Comparison of ENCODE assay signal across 28 cellular contexts in the genomic region with DNA sequence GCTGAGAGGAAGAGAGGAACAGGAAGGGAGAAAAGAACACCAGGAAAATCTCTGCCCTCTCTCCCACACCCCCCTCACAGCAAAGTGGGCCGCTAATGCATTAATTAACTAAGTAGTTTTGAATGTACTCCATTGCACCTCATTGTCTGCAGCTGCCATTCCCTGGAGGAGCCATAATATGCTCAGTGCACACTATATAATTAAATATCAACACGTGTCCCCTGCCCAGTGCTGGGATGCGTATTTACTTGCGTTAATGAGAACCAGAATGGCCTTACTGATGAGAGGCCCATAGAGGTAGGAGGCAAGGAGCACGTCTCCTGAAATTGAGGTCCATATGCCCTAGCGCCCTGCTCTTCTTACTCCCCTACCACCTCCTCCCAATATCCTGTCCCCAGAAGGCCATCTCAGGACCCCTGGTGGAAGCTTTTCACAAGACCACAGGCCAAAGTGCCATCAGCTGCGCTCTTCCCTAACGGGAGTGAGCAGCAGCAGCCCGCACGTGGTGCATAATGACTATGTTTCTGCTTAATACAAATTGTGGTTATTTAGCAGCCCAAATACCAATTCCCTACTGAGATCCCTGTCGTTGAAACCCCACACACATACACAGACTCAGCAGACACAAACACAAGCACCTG.
DNase-seq lines count a peak whose midpoint lies in the region; ATAC-seq, FAIRE-seq and TF ChIP-seq lines count a peak whose summit lies in the region.
"Had no signal": no experiment of that assay in that cellular context is flagged by ENCODE, and none has a peak within 500 bp of the region (broad histone marks: within the 10 kb centered on the region; RNA-seq: fewer than 3 reads in every experiment).

No MANE protein-coding gene starts in this region.

- H3K4me1 ChIP-seq in H9 (ENCODE audit: insufficient read depth, low read length), result peaks cover 8% of the 10 kb centered on the region
- H3K4me1 ChIP-seq in keratinocyte (ENCODE audit: control insufficient read depth, extremely low read depth, insufficient read depth, low read length), result peaks cover 25% of the 10 kb centered on the region

- H3K4me3 ChIP-seq in keratinocyte (ENCODE audit: control insufficient read depth in 2 of 3, extremely low read depth in 1 of 3, insufficient read depth in 2 of 3, low read depth in 1 of 3, low read length in 3 of 3), result no peak overlapping the region
- H3K4me3 ChIP-seq: colonic mucosa, esophagus squamous epithelium, gastrocnemius medialis, left ventricle myocardium inferior, tibial artery had no signal

- H3K9ac ChIP-seq in H9 (ENCODE audit: extremely low read depth, insufficient read length, low read length), result no peak overlapping the region
- peak overlapping the region; percentile 3 for H3K9ac ChIP-seq in keratinocyte (ENCODE audit: control insufficient read depth, extremely low read depth, insufficient read depth, low read length)

- H3K4me3 Mint-ChIP-seq in H9 (no peak overlapping the region), natural killer cell (no peak overlapping the region)
- H3K4me3 Mint-ChIP-seq: activated naive CD4-positive, alpha-beta T cell treated with anti-CD3 and anti-CD28 coated beads for 36 hours; CD14-positive monocyte; natural killer cell treated with Interleukin-12 subunit alpha and Interleukin-12 subunit beta and Interleukin-15 and Interleukin-18, amount 100 ng/mL, for 72 hours; T-helper 2 cell treated with Interferon-gamma antibody and Interleukin-4, amounts not matched to agents 5 μg/mL and 100 μg/mL, for 36 hours had no signal

- H3K27ac ChIP-seq in H9 (ENCODE audit: insufficient read length, low read depth, low read length), result no peak overlapping the region
- peak overlapping the region; percentile 10 for H3K27ac ChIP-seq in keratinocyte (ENCODE audit: control insufficient read depth, insufficient read depth, low read length)
- H3K27ac ChIP-seq: colonic mucosa, esophagus squamous epithelium, gastrocnemius medialis, left ventricle myocardium inferior, tibial artery, VCaP had no signal

- H2BK5ac ChIP-seq in H9 (ENCODE audit: insufficient read length, low read length), result no peak overlapping the region

- no peak overlapping the region for H2BK15ac ChIP-seq in H9 (ENCODE audit: low read depth, low read length)

- H3K27me3 Mint-ChIP-seq in H9 (ENCODE audit: low read depth), result peaks cover 12% of the 10 kb centered on the region
- H3K27me3 Mint-ChIP-seq in natural killer cell (ENCODE audit: low read depth in 2 of 2), result peaks cover 39 to 54% of the 10 kb centered on the region in 2 donors

- H3K23ac ChIP-seq in H9 (ENCODE audit: insufficient read length, low read depth, low read length), result no peak overlapping the region

- H3K27me3 ChIP-seq in H9 (ENCODE audit: insufficient read depth, low read length) (no peaks in the 10 kb centered on the region; the same call in 1 of the 2 replicates), keratinocyte (ENCODE audit: control insufficient read depth, extremely low read depth, insufficient read depth, low read length) (no peaks in the 10 kb centered on the region)
- H3K27me3 ChIP-seq: colonic mucosa, esophagus squamous epithelium, gastrocnemius medialis, tibial artery had no signal

- no peak overlapping the region for H2BK12ac ChIP-seq in H9 (ENCODE audit: insufficient read length, low read depth, low read length)

- H3K9me1 ChIP-seq in keratinocyte (ENCODE audit: control insufficient read depth, extremely low read depth, insufficient read depth, low read length), result no peaks in the 10 kb centered on the region

- H3K36me3 Mint-ChIP-seq in H9 (ENCODE audit: insufficient read depth in 1 of 3, low read depth in 3 of 3) (no peaks in the 10 kb centered on the region), natural killer cell (no peaks in the 10 kb centered on the region)
- H3K36me3 Mint-ChIP-seq: CD14-positive monocyte; natural killer cell treated with Interleukin-12 subunit alpha and Interleukin-12 subunit beta and Interleukin-15 and Interleukin-18, amount 100 ng/mL, for 72 hours had no signal

- TF ChIP-seq CTCF in H9 (conservative IDR thresholded peaks at IDR 0.05) (peak; percentile 29; the same call in 1 of the 3 replicates), keratinocyte (optimal IDR thresholded peaks at IDR 0.05 in 1 of 3, IDR thresholded peaks at IDR 0.05 in 1 of 3, conservative IDR thresholded peaks at IDR 0.05 in 1 of 3; ENCODE audit: extremely low read depth in 1 of 3, insufficient read depth in 2 of 3, low read length in 3 of 3) (no peak), natural killer cell (IDR thresholded peaks at IDR 0.05) (no peak)

- ATAC-seq in natural killer cell, result no peak
- ATAC-seq: gastrocnemius medialis; natural killer cell treated with Interleukin-12 subunit alpha and Interleukin-12 subunit beta and Interleukin-15 and Interleukin-18, amount 100 ng/mL, for 72 hours; sciatic nerve; stimulated activated naive CD8-positive, alpha-beta T cell treated with anti-CD3 and anti-CD28 coated beads, Interleukin-15, Interleukin-2, amounts not matched to agents 100 U/mL and 50 U/mL, for 24 hours had no signal

- H3K23me2 ChIP-seq in H9 (ENCODE audit: insufficient read length, low read depth, low read length, poor library complexity, severe bottlenecking), result no peaks in the 10 kb centered on the region

- intact Hi-C loops in natural killer cell (cut with micrococcal nuclease), result no loop called here

- no peaks in the 10 kb centered on the region for H3K79me1 ChIP-seq in H9 (ENCODE audit: insufficient read depth, low read depth, low read length, poor library complexity, severe bottlenecking)

- peaks cover 0 to under 1% of the 10 kb centered on the region in 2 experiments for H3K36me3 ChIP-seq in keratinocyte (ENCODE audit: control insufficient read depth in 2 of 2, extremely low read depth in 1 of 2, insufficient read depth in 2 of 2, low read length in 2 of 2)
- H3K36me3 ChIP-seq: colonic mucosa, gastrocnemius medialis, left ventricle myocardium inferior, tibial artery had no signal

- H3K56ac ChIP-seq in H9 (ENCODE audit: insufficient read length, low read depth, low read length), result no peak overlapping the region

- H2BK20ac ChIP-seq in H9 (ENCODE audit: low read depth, low read length, poor library complexity, severe bottlenecking), result no peak overlapping the region

- no peak overlapping the region for H4K91ac ChIP-seq in H9 (ENCODE audit: insufficient read length, low read depth, low read length)

- H3K4me2 ChIP-seq in H9 (ENCODE audit: insufficient read depth, insufficient read length, low read length), result no peak overlapping the region
- H3K4me2 ChIP-seq in keratinocyte (ENCODE audit: control insufficient read depth, extremely low read depth, insufficient read depth, low read depth, low read length), result no peak overlapping the region

- dilution Hi-C loops in keratinocyte (cut with MboI; ENCODE audit: extremely low pct_ligation_motif_present, low sequenced_read_pairs), result no loop called here

- no peak overlapping the region for H4K5ac ChIP-seq in H9 (ENCODE audit: insufficient read length, low read depth, low read length)

- H4K8ac ChIP-seq in H9 (replicated peaks; ENCODE audit: insufficient read length, low read depth, low read length), result no peak overlapping the region

- FAIRE-seq in keratinocyte (lab: Jason Lieb, UNC), result no peak
- FAIRE-seq: D721Med, GM19239 had no signal

- no peak overlapping the region for H2BK120ac ChIP-seq in H9 (ENCODE audit: low read depth, low read length, poor library complexity, severe bottlenecking)

- no peak overlapping the region for H2AK5ac ChIP-seq in H9 (ENCODE audit: insufficient read length, low read length)

- H3K4me1 Mint-ChIP-seq in H9 (peaks cover 41 to 57% of the 10 kb centered on the region in 2 experiments), natural killer cell (no peaks in the 10 kb centered on the region)

- H3K18ac ChIP-seq in H9 (ENCODE audit: insufficient read length, low read depth, low read length), result no peak overlapping the region

- no peak overlapping the region for H3K14ac ChIP-seq in H9 (ENCODE audit: insufficient read depth, low read length)

- H3K4ac ChIP-seq in H9 (ENCODE audit: low read depth, low read length), result no peak overlapping the region

- H4K20me1 ChIP-seq in H9 (ENCODE audit: control insufficient read depth, insufficient read depth, insufficient read length) (no peaks in the 10 kb centered on the region), keratinocyte (ENCODE audit: control insufficient read depth, extremely low read depth, insufficient read depth, low read length) (no peaks in the 10 kb centered on the region)

- DNase-seq in H9, result no peak
- DNase-seq in NCI-H1417 treated with DMSO at 0.1 percent for 48 hours (lab: John Stamatoyannopoulos, UW), result peak; percentile 94
- DNase-seq in NCI-H774 (lab: John Stamatoyannopoulos, UW), result peak; percentile 42
- no peak for DNase-seq in keratinocyte (ENCODE audit: low read depth, low spot score)
- no peak for DNase-seq in Kasumi-1 (lab: John Stamatoyannopoulos, UW)
- DNase-seq in dermis blood vessel endothelial cell, result no peak
- no peak for DNase-seq in iPS-NIHi11 (ENCODE audit: low spot score)
- no peak for DNase-seq in natural killer cell
- DNase-seq: activated CD4-positive, alpha-beta T cell treated with anti-CD3 and anti-CD28 coated beads, Interleukin-2, amount 50 U/mL, for 1 hour; activated naive CD4-positive, alpha-beta T cell treated with anti-CD3 and anti-CD28 coated beads for 36 hours; colonic mucosa; esophagus squamous epithelium; gastrocnemius medialis; hypothalamus; left ventricle myocardium inferior; MM.1S; NCI-H2029; NCI-H524; posterior cingulate gyrus; stimulated activated naive CD8-positive, alpha-beta T cell treated with anti-CD3 and anti-CD28 coated beads, Interleukin-15, Interleukin-2, amounts not matched to agents 100 U/mL and 50 U/mL, for 24 hours had no signal

- H2AFZ ChIP-seq in H9 (ENCODE audit: low read length), result no peak overlapping the region
- H2AFZ ChIP-seq in keratinocyte (ENCODE audit: control insufficient read depth, low read length), result no peak overlapping the region

- H3K9me3 Mint-ChIP-seq in H9 (no peaks in the 10 kb centered on the region), natural killer cell (no peaks in the 10 kb centered on the region)
- H3K9me3 Mint-ChIP-seq: activated naive CD4-positive, alpha-beta T cell treated with anti-CD3 and anti-CD28 coated beads for 36 hours; CD14-positive monocyte; natural killer cell treated with Interleukin-12 subunit alpha and Interleukin-12 subunit beta and Interleukin-15 and Interleukin-18, amount 100 ng/mL, for 72 hours; T-helper 2 cell treated with Interferon-gamma antibody and Interleukin-4, amounts not matched to agents 5 μg/mL and 100 μg/mL, for 36 hours had no signal

- H3K79me2 ChIP-seq in H9 (ENCODE audit: insufficient read depth, low read length), result no peaks in the 10 kb centered on the region
- H3K79me2 ChIP-seq in keratinocyte (ENCODE audit: control insufficient read depth, insufficient read depth, low read length), result no peaks in the 10 kb centered on the region

- no CpG with 5 or more reads among the region's 11 CpGs for WGBS in H9 (ENCODE audit: extremely low coverage, insufficient read length, low lambda C conversion rate)

- H3K9me3 ChIP-seq in H9 (ENCODE audit: control insufficient read depth, low read depth, low read length), result no peaks in the 10 kb centered on the region
- no peaks in the 10 kb centered on the region for H3K9me3 ChIP-seq in keratinocyte (ENCODE audit: control insufficient read depth, low read depth, low read length)
- H3K9me3 ChIP-seq: colonic mucosa, esophagus squamous epithelium, gastrocnemius medialis, left ventricle myocardium inferior, tibial artery had no signal

- no peak overlapping the region for H3T11ph ChIP-seq in H9 (ENCODE audit: low read length)

- H3K27ac Mint-ChIP-seq in H9 (peak overlapping the region in 1 of 3 experiments; percentile 6; a peak in 4 of 7 replicates), natural killer cell (no peak overlapping the region)
- H3K27ac Mint-ChIP-seq: activated naive CD4-positive, alpha-beta T cell treated with anti-CD3 and anti-CD28 coated beads for 36 hours; CD14-positive monocyte; natural killer cell treated with Interleukin-12 subunit alpha and Interleukin-12 subunit beta and Interleukin-15 and Interleukin-18, amount 100 ng/mL, for 72 hours; T-helper 2 cell treated with Interferon-gamma antibody and Interleukin-4, amounts not matched to agents 5 μg/mL and 100 μg/mL, for 36 hours had no signal

Comparison
In these comparisons a context has a peak if more than half of its experiments do, and no peak if none do; other contexts are left out.
1. DNase-seq: peak in NCI-H1417 treated with DMSO at 0.1 percent for 48 hours (single experiment) and NCI-H774 (single experiment); none in H9 (single experiment), keratinocyte (single experiment), Kasumi-1 (0 of 2), dermis blood vessel endothelial cell (single experiment), iPS-NIHi11 (single experiment) and natural killer cell (single experiment).